Comparison of ENCODE assay signal across 1 cellular context in the genomic region with DNA sequence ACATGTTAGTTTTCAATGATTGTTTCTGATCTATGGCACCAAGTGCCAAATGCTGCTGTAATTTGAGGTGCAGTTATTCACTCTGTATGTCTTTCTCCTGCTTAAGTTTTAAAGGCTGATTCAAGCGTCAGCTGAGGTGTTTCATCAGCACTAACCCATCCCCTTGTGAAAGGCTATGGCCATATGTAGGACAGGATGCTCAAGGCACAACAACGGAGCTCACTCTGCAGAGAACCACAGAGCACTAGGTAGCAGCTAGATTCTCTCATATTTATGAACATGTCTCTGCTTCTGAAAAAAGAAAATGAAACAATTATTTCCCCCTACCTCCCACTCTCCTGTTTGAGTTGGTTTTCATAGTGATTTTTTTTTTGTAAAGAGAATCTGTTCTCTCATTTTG.
TF ChIP-seq lines count a peak whose summit lies in the region.

No MANE protein-coding gene starts in this region.

TF ChIP-seq in GM23338, 12 proteins besides CTCF, POLR2A, EP300 and RAD21 (continued from another document):
- TF ChIP-seq, protein P1, sequence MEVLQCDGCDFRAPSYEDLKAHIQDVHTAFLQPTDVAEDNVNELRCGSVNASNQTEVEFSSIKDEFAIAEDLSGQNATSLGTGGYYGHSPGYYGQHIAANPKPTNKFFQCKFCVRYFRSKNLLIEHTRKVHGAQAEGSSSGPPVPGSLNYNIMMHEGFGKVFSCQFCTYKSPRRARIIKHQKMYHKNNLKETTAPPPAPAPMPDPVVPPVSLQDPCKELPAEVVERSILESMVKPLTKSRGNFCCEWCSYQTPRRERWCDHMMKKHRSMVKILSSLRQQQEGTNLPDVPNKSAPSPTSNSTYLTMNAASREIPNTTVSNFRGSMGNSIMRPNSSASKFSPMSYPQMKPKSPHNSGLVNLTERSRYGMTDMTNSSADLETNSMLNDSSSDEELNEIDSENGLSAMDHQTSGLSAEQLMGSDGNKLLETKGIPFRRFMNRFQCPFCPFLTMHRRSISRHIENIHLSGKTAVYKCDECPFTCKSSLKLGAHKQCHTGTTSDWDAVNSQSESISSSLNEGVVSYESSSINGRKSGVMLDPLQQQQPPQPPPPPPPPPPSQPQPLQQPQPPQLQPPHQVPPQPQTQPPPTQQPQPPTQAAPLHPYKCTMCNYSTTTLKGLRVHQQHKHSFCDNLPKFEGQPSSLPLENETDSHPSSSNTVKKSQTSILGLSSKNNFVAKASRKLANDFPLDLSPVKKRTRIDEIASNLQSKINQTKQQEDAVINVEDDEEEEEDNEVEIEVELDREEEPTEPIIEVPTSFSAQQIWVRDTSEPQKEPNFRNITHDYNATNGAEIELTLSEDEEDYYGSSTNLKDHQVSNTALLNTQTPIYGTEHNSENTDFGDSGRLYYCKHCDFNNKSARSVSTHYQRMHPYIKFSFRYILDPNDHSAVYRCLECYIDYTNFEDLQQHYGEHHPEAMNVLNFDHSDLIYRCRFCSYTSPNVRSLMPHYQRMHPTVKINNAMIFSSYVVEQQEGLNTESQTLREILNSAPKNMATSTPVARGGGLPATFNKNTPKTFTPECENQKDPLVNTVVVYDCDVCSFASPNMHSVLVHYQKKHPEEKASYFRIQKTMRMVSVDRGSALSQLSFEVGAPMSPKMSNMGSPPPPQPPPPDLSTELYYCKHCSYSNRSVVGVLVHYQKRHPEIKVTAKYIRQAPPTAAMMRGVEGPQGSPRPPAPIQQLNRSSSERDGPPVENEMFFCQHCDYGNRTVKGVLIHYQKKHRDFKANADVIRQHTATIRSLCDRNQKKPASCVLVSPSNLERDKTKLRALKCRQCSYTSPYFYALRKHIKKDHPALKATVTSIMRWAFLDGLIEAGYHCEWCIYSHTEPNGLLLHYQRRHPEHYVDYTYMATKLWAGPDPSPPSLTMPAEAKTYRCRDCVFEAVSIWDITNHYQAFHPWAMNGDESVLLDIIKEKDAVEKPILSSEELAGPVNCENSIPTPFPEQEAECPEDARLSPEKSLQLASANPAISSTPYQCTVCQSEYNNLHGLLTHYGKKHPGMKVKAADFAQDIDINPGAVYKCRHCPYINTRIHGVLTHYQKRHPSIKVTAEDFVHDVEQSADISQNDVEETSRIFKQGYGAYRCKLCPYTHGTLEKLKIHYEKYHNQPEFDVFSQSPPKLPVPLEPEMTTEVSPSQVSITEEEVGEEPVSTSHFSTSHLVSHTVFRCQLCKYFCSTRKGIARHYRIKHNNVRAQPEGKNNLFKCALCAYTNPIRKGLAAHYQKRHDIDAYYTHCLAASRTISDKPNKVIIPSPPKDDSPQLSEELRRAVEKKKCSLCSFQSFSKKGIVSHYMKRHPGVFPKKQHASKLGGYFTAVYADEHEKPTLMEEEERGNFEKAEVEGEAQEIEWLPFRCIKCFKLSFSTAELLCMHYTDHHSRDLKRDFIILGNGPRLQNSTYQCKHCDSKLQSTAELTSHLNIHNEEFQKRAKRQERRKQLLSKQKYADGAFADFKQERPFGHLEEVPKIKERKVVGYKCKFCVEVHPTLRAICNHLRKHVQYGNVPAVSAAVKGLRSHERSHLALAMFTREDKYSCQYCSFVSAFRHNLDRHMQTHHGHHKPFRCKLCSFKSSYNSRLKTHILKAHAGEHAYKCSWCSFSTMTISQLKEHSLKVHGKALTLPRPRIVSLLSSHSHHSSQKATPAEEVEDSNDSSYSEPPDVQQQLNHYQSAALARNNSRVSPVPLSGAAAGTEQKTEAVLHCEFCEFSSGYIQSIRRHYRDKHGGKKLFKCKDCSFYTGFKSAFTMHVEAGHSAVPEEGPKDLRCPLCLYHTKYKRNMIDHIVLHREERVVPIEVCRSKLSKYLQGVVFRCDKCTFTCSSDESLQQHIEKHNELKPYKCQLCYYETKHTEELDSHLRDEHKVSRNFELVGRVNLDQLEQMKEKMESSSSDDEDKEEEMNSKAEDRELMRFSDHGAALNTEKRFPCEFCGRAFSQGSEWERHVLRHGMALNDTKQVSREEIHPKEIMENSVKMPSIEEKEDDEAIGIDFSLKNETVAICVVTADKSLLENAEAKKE (CRISPR knock-in tag; IDR thresholded peaks at IDR 0.05): no peak
- TF ChIP-seq JUNB (IDR thresholded peaks at IDR 0.05; ENCODE audit: unreplicated experiment) (no peak), CREB1 (CRISPR knock-in tag; IDR thresholded peaks at IDR 0.05; ENCODE audit: low read depth) (no peak), STAT1 (IDR thresholded peaks at IDR 0.05; ENCODE audit: unreplicated experiment) (no peak), EZH2phosphoT487 (IDR thresholded peaks at IDR 0.05; ENCODE audit: unreplicated experiment) (no peak), ZNF114 (CRISPR knock-in tag; IDR thresholded peaks at IDR 0.05) (no peak)
